Comparison of ENCODE assay signal across 8 cellular contexts in genomic region chr9:136686794-136687711, GRCh38. TPM values are rescaled to one million over a fixed set of nuclear protein-coding genes. Genes with fewer than 3 reads are reported as not detected.
DNase-seq lines count a peak whose midpoint lies in the region; ATAC-seq and TF ChIP-seq lines count a peak whose summit lies in the region.

AGPAT2 (minus strand) TSS chr9:136687457; CDS start chr9:136687357, 100 bp downstream.

- H3K9me3 Mint-ChIP-seq in activated CD4-positive, alpha-beta T cell treated with anti-CD3 and anti-CD28 coated beads, Interleukin-2, amount 10 ng/mL, durations not matched to agents 7 days and 5 days: no peaks in the 10 kb centered on the region

- peak within 1 kb of the TSS; percentile 75 for H3K4me3 Mint-ChIP-seq in activated CD4-positive, alpha-beta T cell treated with anti-CD3 and anti-CD28 coated beads, Interleukin-2, amount 10 ng/mL, durations not matched to agents 7 days and 5 days

- H3K9ac ChIP-seq in ES-I3 (ENCODE audit: low read depth, low read length): peak within 1 kb of the TSS; percentile 68

- CTCF ChIA-PET in HEK293 (lab: Yijun Ruan, JAX): interaction anchor here (0.6 to 3.2 kb wide), 7 partner anchors 8 to 262 kb away, joined by 3 to 20 read pairs (median 5); partner anchors contain the start of gene LCN8
- CTCF ChIA-PET in activated CD4-positive, alpha-beta T cell treated with anti-CD3 and anti-CD28 coated beads, Interleukin-2, amount 10 ng/mL, durations not matched to agents 7 days and 5 days (lab: Charles Lee): interaction anchor here (1.0 to 2.1 kb wide), 3 partner anchors 15 to 41 kb away, joined by 3 to 6 read pairs (median 3); no protein-coding TSS in a partner anchor

- H3K4me1 ChIP-seq in ES-I3 (ENCODE audit: insufficient read depth, low read length) (peaks cover 9% of the 10 kb centered on the region; the same call in 1 of the 2 replicates), HEK293 (ENCODE audit: control insufficient read depth, insufficient read depth, low read length) (peaks cover 5% of the 10 kb centered on the region), lung (ENCODE audit: control insufficient read depth in 2 of 2, insufficient read depth in 2 of 2, low read length in 2 of 2) (peaks cover 6 to 26% of the 10 kb centered on the region in 2 donors)

- H3K4me1 Mint-ChIP-seq in activated CD4-positive, alpha-beta T cell treated with anti-CD3 and anti-CD28 coated beads, Interleukin-2, amount 10 ng/mL, durations not matched to agents 7 days and 5 days: peaks cover 5% of the 10 kb centered on the region

- H3K36me3 Mint-ChIP-seq in activated CD4-positive, alpha-beta T cell treated with anti-CD3 and anti-CD28 coated beads, Interleukin-2, amount 10 ng/mL, durations not matched to agents 7 days and 5 days (ENCODE audit: low read depth): no peaks in the 10 kb centered on the region

- H3K9me3 ChIP-seq in ES-I3 (ENCODE audit: control insufficient read depth, insufficient read depth, low read length) (no peaks in the 10 kb centered on the region), HEK293 (ENCODE audit: control insufficient read depth, insufficient read depth, low read depth, low read length) (no peaks in the 10 kb centered on the region), lung (ENCODE audit: control insufficient read depth in 2 of 2, insufficient read depth in 1 of 2, low read length in 1 of 2) (no peaks in the 10 kb centered on the region)

- peak; percentile 83 for ATAC-seq in lung (ENCODE audit: insufficient read depth, low FRiP score)

- TF ChIP-seq CTCF in HEK293 (tag by site-specific recombination; IDR thresholded peaks at IDR 0.05): peak; percentile 45; the same call in 1 of the 2 replicates
- no peak for TF ChIP-seq CTCF in lung (IDR thresholded peaks at IDR 0.05; ENCODE audit: control extremely low read depth, extremely low read depth)

- H3K27ac ChIP-seq in HEK293 (ENCODE audit: extremely low read depth, low read depth, low read length): peak within 1 kb of the TSS; percentile 74; the same call in 1 of the 2 replicates
- H3K27ac ChIP-seq in lung (ENCODE audit: low read depth in 1 of 2, low read length in 1 of 2): peak within 1 kb of the TSS; percentile 92 to 97

- peak within 1 kb of the TSS; percentile 68 for H3K27ac Mint-ChIP-seq in activated CD4-positive, alpha-beta T cell treated with anti-CD3 and anti-CD28 coated beads, Interleukin-2, amount 10 ng/mL, durations not matched to agents 7 days and 5 days

- POLR2A ChIA-PET in HEK293 (lab: Yijun Ruan, JAX): interaction anchor here (0.6 to 3.6 kb wide), 11 partner anchors 11 to 563 kb away, joined by 3 to 22 read pairs (median 5); partner anchors contain the start of gene SEC16A
- POLR2A ChIA-PET in activated CD4-positive, alpha-beta T cell treated with anti-CD3 and anti-CD28 coated beads, Interleukin-2, amount 10 ng/mL, durations not matched to agents 7 days and 5 days (lab: Charles Lee): no interaction called here

- H3K4me3 ChIP-seq in HEK293 (ENCODE audit: low read depth, low read length) (peak within 1 kb of the TSS; percentile 71), lung (peak within 1 kb of the TSS; percentile 80)

- 0 to 1% methylated on average over 18 to 106 of the region's 106 CpGs for WGBS in lung, 2 donors

- no peaks in the 10 kb centered on the region for H3K27me3 ChIP-seq in lung (ENCODE audit: control insufficient read depth, insufficient read depth)

- peaks cover 4% of the 10 kb centered on the region for H3K27me3 Mint-ChIP-seq in activated CD4-positive, alpha-beta T cell treated with anti-CD3 and anti-CD28 coated beads, Interleukin-2, amount 10 ng/mL, durations not matched to agents 7 days and 5 days

- H3K36me3 ChIP-seq in ES-I3 (ENCODE audit: insufficient read depth, low read length): no peaks in the 10 kb centered on the region
- H3K36me3 ChIP-seq in HEK293 (ENCODE audit: control insufficient read depth in 2 of 2, insufficient read depth in 1 of 2, low read length in 2 of 2): peaks cover 0 to 7% of the 10 kb centered on the region in 2 experiments; a peak in 1 of 3 replicates
- H3K36me3 ChIP-seq in lung (ENCODE audit: control insufficient read depth in 2 of 2, insufficient read depth in 2 of 2, low read length in 2 of 2): peaks cover 0 to 2% of the 10 kb centered on the region in 2 donors

- DNase-seq in NCI-H2196 treated with DMSO at 0.1 percent for 48 hours (lab: John Stamatoyannopoulos, UW; ENCODE audit: unreplicated experiment) (peak; percentile 33), dermis microvascular lymphatic vessel endothelial cell (ENCODE audit: low read depth in 2 of 2) (peak in 1 of 2 donors; percentile 56), lung (ENCODE audit: low spot score) (peak; percentile 87), hippocampal formation (lab: John Stamatoyannopoulos, UW) (no peak)
- DNase-seq in activated CD4-positive, alpha-beta T cell treated with anti-CD3 and anti-CD28 coated beads, Interleukin-2, amount 10 ng/mL, durations not matched to agents 7 days and 5 days: peak; percentile 62
- peak; percentile 50 for DNase-seq in stimulated activated CD8-positive, alpha-beta memory T cell treated with anti-CD3 and anti-CD28 coated beads, Interleukin-15, amount 100 ng/mL, for 48 hours (ENCODE audit: low read depth in 2 of 2)

TF ChIP-seq in HEK293, 187 proteins besides CTCF, POLR2A, EP300 and RAD21 (continues in another document):
- TF ChIP-seq ZNF274 (IDR thresholded peaks at IDR 0.05; ENCODE audit: low read length): no peak
- no peak for TF ChIP-seq ZNF274 (tag by site-specific recombination; IDR thresholded peaks at IDR 0.05; ENCODE audit: borderline replicate concordance)
- TF ChIP-seq YY1 (tag by site-specific recombination; IDR thresholded peaks at IDR 0.05): 0 out of 2 replicates have a peak, but pooled peaks have one; percentile 28
- TF ChIP-seq, protein P1, sequence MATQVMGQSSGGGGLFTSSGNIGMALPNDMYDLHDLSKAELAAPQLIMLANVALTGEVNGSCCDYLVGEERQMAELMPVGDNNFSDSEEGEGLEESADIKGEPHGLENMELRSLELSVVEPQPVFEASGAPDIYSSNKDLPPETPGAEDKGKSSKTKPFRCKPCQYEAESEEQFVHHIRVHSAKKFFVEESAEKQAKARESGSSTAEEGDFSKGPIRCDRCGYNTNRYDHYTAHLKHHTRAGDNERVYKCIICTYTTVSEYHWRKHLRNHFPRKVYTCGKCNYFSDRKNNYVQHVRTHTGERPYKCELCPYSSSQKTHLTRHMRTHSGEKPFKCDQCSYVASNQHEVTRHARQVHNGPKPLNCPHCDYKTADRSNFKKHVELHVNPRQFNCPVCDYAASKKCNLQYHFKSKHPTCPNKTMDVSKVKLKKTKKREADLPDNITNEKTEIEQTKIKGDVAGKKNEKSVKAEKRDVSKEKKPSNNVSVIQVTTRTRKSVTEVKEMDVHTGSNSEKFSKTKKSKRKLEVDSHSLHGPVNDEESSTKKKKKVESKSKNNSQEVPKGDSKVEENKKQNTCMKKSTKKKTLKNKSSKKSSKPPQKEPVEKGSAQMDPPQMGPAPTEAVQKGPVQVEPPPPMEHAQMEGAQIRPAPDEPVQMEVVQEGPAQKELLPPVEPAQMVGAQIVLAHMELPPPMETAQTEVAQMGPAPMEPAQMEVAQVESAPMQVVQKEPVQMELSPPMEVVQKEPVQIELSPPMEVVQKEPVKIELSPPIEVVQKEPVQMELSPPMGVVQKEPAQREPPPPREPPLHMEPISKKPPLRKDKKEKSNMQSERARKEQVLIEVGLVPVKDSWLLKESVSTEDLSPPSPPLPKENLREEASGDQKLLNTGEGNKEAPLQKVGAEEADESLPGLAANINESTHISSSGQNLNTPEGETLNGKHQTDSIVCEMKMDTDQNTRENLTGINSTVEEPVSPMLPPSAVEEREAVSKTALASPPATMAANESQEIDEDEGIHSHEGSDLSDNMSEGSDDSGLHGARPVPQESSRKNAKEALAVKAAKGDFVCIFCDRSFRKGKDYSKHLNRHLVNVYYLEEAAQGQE (tag by site-specific recombination; IDR thresholded peaks at IDR 0.05): no peak
- no peak for TF ChIP-seq AEBP2 (tag by site-specific recombination; IDR thresholded peaks at IDR 0.05; ENCODE audit: borderline replicate concordance)
- TF ChIP-seq ZFP69B (tag by site-specific recombination; IDR thresholded peaks at IDR 0.05): 0 out of 2 replicates have a peak, but pooled peaks have one; percentile 30
- TF ChIP-seq ZBTB48 (tag by site-specific recombination; IDR thresholded peaks at IDR 0.05): peak; percentile 69; the same call in 1 of the 2 replicates
- no peak for TF ChIP-seq ATF2 (tag by site-specific recombination; IDR thresholded peaks at IDR 0.05; ENCODE audit: low read depth)
- TF ChIP-seq ZNF791 (tag by site-specific recombination; IDR thresholded peaks at IDR 0.05): no peak

RNA-seq across cellular contexts. Expression of gene AGPAT2, which starts in this region (rescaled TPM):
- total RNA-seq in activated CD4-positive, alpha-beta T cell treated with anti-CD3 and anti-CD28 coated beads, Interleukin-2, amount 10 ng/mL, durations not matched to agents 7 days and 5 days: 10 to 100 TPM; 15.0 to 17.0 TPM
- total RNA-seq in dermis microvascular lymphatic vessel endothelial cell (38.3 and 47.9 TPM in 2 replicates), lung (100 to 1,000 TPM in 1 of 2 donors, 10 to 100 TPM in 1; 81.7 to 184 TPM)
- polyA plus RNA-seq in lung: 100 to 1,000 TPM; 169 to 277 TPM

Comparison
In these comparisons a context has a peak if more than half of its experiments do, and no peak if none do; other contexts are left out.
1. DNase-seq: peak in NCI-H2196 treated with DMSO at 0.1 percent for 48 hours (single experiment), activated CD4-positive, alpha-beta T cell treated with anti-CD3 and anti-CD28 coated beads, Interleukin-2, amount 10 ng/mL, durations not matched to agents 7 days and 5 days (single experiment), lung (single experiment) and stimulated activated CD8-positive, alpha-beta memory T cell treated with anti-CD3 and anti-CD28 coated beads, Interleukin-15, amount 100 ng/mL, for 48 hours (2 of 2); none in hippocampal formation (0 of 2).